Comparison of ENCODE assay signal across 8 cellular contexts in genomic region chr16:69131749-69132423, GRCh38. TPM values are rescaled to one million over a fixed set of nuclear protein-coding genes. Genes with fewer than 3 reads are reported as not detected.
DNase-seq lines count a peak whose midpoint lies in the region; ATAC-seq and TF ChIP-seq lines count a peak whose summit lies in the region.

No MANE protein-coding gene starts in this region.

- H3K4me1 Mint-ChIP-seq in activated naive CD8-positive, alpha-beta T cell treated with anti-CD3 and anti-CD28 coated beads, Interleukin-2, amount 10 ng/mL, durations not matched to agents 7 days and 5 days = peaks cover 37% of the 10 kb centered on the region
- peaks cover 33% of the 10 kb centered on the region for H3K4me1 Mint-ChIP-seq in type B pancreatic cell (ENCODE audit: unreplicated experiment)

- H3K9me3 Mint-ChIP-seq in activated naive CD8-positive, alpha-beta T cell treated with anti-CD3 and anti-CD28 coated beads, Interleukin-2, amount 10 ng/mL, durations not matched to agents 7 days and 5 days = no peaks in the 10 kb centered on the region
- peaks cover 4% of the 10 kb centered on the region for H3K9me3 Mint-ChIP-seq in type B pancreatic cell

- POLR2A ChIA-PET in activated naive CD8-positive, alpha-beta T cell treated with anti-CD3 and anti-CD28 coated beads, Interleukin-2, amount 10 ng/mL, durations not matched to agents 7 days and 5 days (lab: Charles Lee) = interaction anchor here (1.0 to 2.5 kb wide), 6 partner anchors 26 to 288 kb away, joined by 3 to 8 read pairs (median 4); partner anchors contain the start of genes PDF, SNTB2 and TERF2

- intact Hi-C loops in posterior vena cava (cut with DNase I) = no loop called here

- peaks cover 52% of the 10 kb centered on the region for H3K36me3 ChIP-seq in KOPT-K1 (ENCODE audit: insufficient read depth, low read length)
- peaks cover 4% of the 10 kb centered on the region for H3K36me3 ChIP-seq in cardiac muscle cell

- H3K27me3 Mint-ChIP-seq in activated naive CD8-positive, alpha-beta T cell treated with anti-CD3 and anti-CD28 coated beads, Interleukin-2, amount 10 ng/mL, durations not matched to agents 7 days and 5 days = no peaks in the 10 kb centered on the region
- H3K27me3 Mint-ChIP-seq in type B pancreatic cell = no peaks in the 10 kb centered on the region

- peak overlapping the region; percentile 90 for H3K27ac Mint-ChIP-seq in activated naive CD8-positive, alpha-beta T cell treated with anti-CD3 and anti-CD28 coated beads, Interleukin-2, amount 10 ng/mL, durations not matched to agents 7 days and 5 days
- H3K27ac Mint-ChIP-seq in type B pancreatic cell = peak overlapping the region; percentile 95

- H3K4me3 Mint-ChIP-seq in activated naive CD8-positive, alpha-beta T cell treated with anti-CD3 and anti-CD28 coated beads, Interleukin-2, amount 10 ng/mL, durations not matched to agents 7 days and 5 days = peak overlapping the region; percentile 96
- peak overlapping the region; percentile 97 for H3K4me3 Mint-ChIP-seq in type B pancreatic cell

- ATAC-seq in GM21723 (IDR thresholded peaks at IDR 0.05; ENCODE audit: unreplicated experiment) = peak; percentile 45
- peak; percentile 72 for ATAC-seq in SK-N-SH treated with all-trans-retinoic acid at 6 μM for 48 hours
- peak; percentile 53 for ATAC-seq in activated naive CD8-positive, alpha-beta T cell treated with anti-CD3 and anti-CD28 coated beads, Interleukin-2, amount 10 ng/mL, durations not matched to agents 7 days and 5 days (ENCODE audit: low read depth)

- H3K4me3 ChIP-seq in cardiac muscle cell = peak overlapping the region; percentile 95

- peak overlapping the region; percentile 98 for H3K27ac ChIP-seq in KOPT-K1 (ENCODE audit: low read depth, low read length, poor library complexity, severe bottlenecking)
- H3K27ac ChIP-seq in cardiac muscle cell = peak overlapping the region; percentile 99

- DNase-seq in DMS 273 treated with DMSO at 0.1 percent for 48 hours (lab: John Stamatoyannopoulos, UW) (peak; percentile 35), cardiac muscle cell (ENCODE audit: low read depth in 1 of 2, low spot score in 1 of 2) (peak; percentile 89 to 90), posterior vena cava (ENCODE audit: low spot score) (peak; percentile 92), type B pancreatic cell (ENCODE audit: extremely low spot score, unreplicated experiment) (peak; percentile 89)
- DNase-seq in activated naive CD8-positive, alpha-beta T cell treated with anti-CD3 and anti-CD28 coated beads, Interleukin-2, amount 10 ng/mL, durations not matched to agents 7 days and 5 days = no peak

- H3K36me3 Mint-ChIP-seq in activated naive CD8-positive, alpha-beta T cell treated with anti-CD3 and anti-CD28 coated beads, Interleukin-2, amount 10 ng/mL, durations not matched to agents 7 days and 5 days = peaks cover 9% of the 10 kb centered on the region
- peaks cover 9% of the 10 kb centered on the region for H3K36me3 Mint-ChIP-seq in type B pancreatic cell

- no peaks in the 10 kb centered on the region for H3K27me3 ChIP-seq in cardiac muscle cell

- H3K9me3 ChIP-seq in KOPT-K1 (ENCODE audit: insufficient read depth, low read length, poor library complexity, severe bottlenecking) (no peaks in the 10 kb centered on the region), cardiac muscle cell (ENCODE audit: low read depth) (no peaks in the 10 kb centered on the region)

- TF ChIP-seq CTCF in cardiac muscle cell (IDR thresholded peaks at IDR 0.05; ENCODE audit: low read depth, low read length) (no peak), type B pancreatic cell (conservative IDR thresholded peaks at IDR 0.05) (no peak)

- peaks cover 12% of the 10 kb centered on the region for H3K4me1 ChIP-seq in cardiac muscle cell (ENCODE audit: low read depth)

TF ChIP-seq in SK-N-SH treated with all-trans-retinoic acid at 6 μM for 48 hours, 23 proteins besides CTCF, POLR2A, EP300 and RAD21:
- TF ChIP-seq TOX (CRISPR knock-in tag; IDR thresholded peaks at IDR 0.05; ENCODE audit: borderline replicate concordance) = no peak
- TF ChIP-seq GLIS3 (CRISPR knock-in tag; IDR thresholded peaks at IDR 0.05) = peak; percentile 78; the same call in 1 of the 2 replicates
- TF ChIP-seq CSRNP3 (CRISPR knock-in tag; IDR thresholded peaks at IDR 0.05) = 0 out of 2 replicates have a peak, but pooled peaks have one; percentile 52
- 0 out of 2 replicates have a peak, but pooled peaks have one; percentile 6 for TF ChIP-seq ZNF8 (CRISPR knock-in tag; IDR thresholded peaks at IDR 0.05)
- TF ChIP-seq ESRRG (CRISPR knock-in tag; IDR thresholded peaks at IDR 0.05) = peak; percentile 51; the same call in 1 of the 2 replicates

RNA-seq across cellular contexts. Expression of gene CHTF8, which starts 0.5 kb away (rescaled TPM):
- total RNA-seq in activated naive CD8-positive, alpha-beta T cell treated with anti-CD3 and anti-CD28 coated beads, Interleukin-2, amount 10 ng/mL, durations not matched to agents 7 days and 5 days = 100 to 1,000 TPM; 126 to 132 TPM
- total RNA-seq in cardiac muscle cell = 74.8 and 94.6 TPM in 2 replicates
- 112 and 132 TPM in 2 replicates for polyA plus RNA-seq in cardiac muscle cell
- 10 to 100 TPM; 55.0 to 67.0 TPM for total RNA-seq in posterior vena cava
- 101 and 131 TPM in 2 replicates for total RNA-seq in type B pancreatic cell (ENCODE audit: low replicate concordance)

RNA-seq across cellular contexts. Expression of gene UTP4, which starts 0.6 kb away (rescaled TPM):
- total RNA-seq in activated naive CD8-positive, alpha-beta T cell treated with anti-CD3 and anti-CD28 coated beads, Interleukin-2, amount 10 ng/mL, durations not matched to agents 7 days and 5 days = 10 to 100 TPM; 40.5 to 41.4 TPM
- total RNA-seq in cardiac muscle cell (10.0 and 14.5 TPM in 2 replicates), posterior vena cava (10 to 100 TPM; 32.8 to 36.9 TPM), type B pancreatic cell (ENCODE audit: low replicate concordance) (42.5 and 51.9 TPM in 2 replicates)
- 47.6 and 51.6 TPM in 2 replicates for polyA plus RNA-seq in cardiac muscle cell

RNA-seq across cellular contexts. Expression of gene HAS3, which starts 26.4 kb away (rescaled TPM):
- total RNA-seq in activated naive CD8-positive, alpha-beta T cell treated with anti-CD3 and anti-CD28 coated beads, Interleukin-2, amount 10 ng/mL, durations not matched to agents 7 days and 5 days = 1 to 10 TPM; 1.2 to 1.6 TPM
- total RNA-seq in cardiac muscle cell = 0.03 and 0.46 TPM in 2 replicates
- polyA plus RNA-seq in cardiac muscle cell = 0.62 TPM in 1 of 2 replicates, not detected in the other
- 1 to 10 TPM in 1 of 2 donors, under 1 TPM in 1; 0.88 to 1.3 TPM for total RNA-seq in posterior vena cava
- 1.5 and 3.7 TPM in 2 replicates for total RNA-seq in type B pancreatic cell (ENCODE audit: low replicate concordance)

RNA-seq across cellular contexts. Expression of gene SNTB2, which starts 55.1 kb away (rescaled TPM):
- total RNA-seq in activated naive CD8-positive, alpha-beta T cell treated with anti-CD3 and anti-CD28 coated beads, Interleukin-2, amount 10 ng/mL, durations not matched to agents 7 days and 5 days = 10 to 100 TPM; 19.1 to 24.1 TPM
- total RNA-seq in cardiac muscle cell = 17.1 and 35.7 TPM in 2 replicates
- 12.7 and 18.6 TPM in 2 replicates for polyA plus RNA-seq in cardiac muscle cell
- 10 to 100 TPM; 53.8 to 59.5 TPM for total RNA-seq in posterior vena cava
- 20.9 and 22.2 TPM in 2 replicates for total RNA-seq in type B pancreatic cell (ENCODE audit: low replicate concordance)
